1 cellular context compared by ENCODE assay signal in the genomic region with DNA sequence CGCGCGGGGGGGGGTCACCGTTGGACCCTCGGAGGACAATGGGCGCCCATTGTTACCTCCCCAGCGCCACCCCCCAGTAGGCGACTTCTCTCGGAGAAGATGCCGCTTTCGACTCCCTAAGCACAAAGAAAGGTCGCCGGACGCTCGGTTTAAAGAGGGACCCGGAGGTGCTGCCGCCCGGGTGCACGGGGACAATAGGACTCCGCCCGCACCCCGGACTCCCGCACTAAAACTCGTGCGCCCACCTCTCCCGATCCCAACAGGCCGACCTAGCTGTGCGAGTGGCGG.
TF ChIP-seq lines count a peak whose summit lies in the region.

No MANE protein-coding gene starts in this region.

TF ChIP-seq in IMR-90, 13 proteins besides CTCF, POLR2A, EP300 and RAD21 (continued from another document):
- no peak for TF ChIP-seq FOS (IDR thresholded peaks at IDR 0.05; ENCODE audit: low read depth, low read length)
- TF ChIP-seq MXI1 (IDR thresholded peaks at IDR 0.05; ENCODE audit: borderline replicate concordance, low read depth, low read length), result no peak
- no peak for TF ChIP-seq CHD1 (IDR thresholded peaks at IDR 0.05; ENCODE audit: low read depth, low read length)
- TF ChIP-seq RFX5 (IDR thresholded peaks at IDR 0.05; ENCODE audit: low read depth, low read length), result no peak
- TF ChIP-seq MAFK (IDR thresholded peaks at IDR 0.05; ENCODE audit: low read depth, low read length), result no peak
- TF ChIP-seq SMC3 (IDR thresholded peaks at IDR 0.05; ENCODE audit: low read depth, low read length), result no peak
- no peak for TF ChIP-seq BHLHE40 (IDR thresholded peaks at IDR 0.05; ENCODE audit: low read depth, low read length)
- TF ChIP-seq RCOR1 (IDR thresholded peaks at IDR 0.05; ENCODE audit: insufficient replicate concordance, low read length), result no peak
- no peak for TF ChIP-seq CEBPB (IDR thresholded peaks at IDR 0.05; ENCODE audit: low read depth, low read length)
- no peak for TF ChIP-seq MAZ (IDR thresholded peaks at IDR 0.05; ENCODE audit: borderline replicate concordance, low read depth, low read length)
- no peak for TF ChIP-seq USF2 (IDR thresholded peaks at IDR 0.05; ENCODE audit: low read depth, low read length)
